ENCODE assay signal across 15 cellular contexts in genomic region chr4:137703225-137703624, GRCh38.
A peak's percentile ranks its signal among the peaks of the same experiment; 100 is the strongest.
DNase-seq lines count a peak whose midpoint lies in the region; ATAC-seq and TF ChIP-seq lines count a peak whose summit lies in the region.
"Had no signal": no experiment of that assay in that cellular context is flagged by ENCODE, and none has a peak within 500 bp of the region (broad histone marks: within the 10 kb centered on the region; RNA-seq: fewer than 3 reads in every experiment).

No MANE protein-coding gene starts in this region.

- H3K4me1 ChIP-seq in testis: peaks cover 9% of the 10 kb centered on the region

- TF ChIP-seq CTCF in glutamatergic neuron (IDR thresholded peaks at IDR 0.05; ENCODE audit: partially characterized antibody, unreplicated experiment) (no peak), testis (IDR thresholded peaks at IDR 0.05) (no peak)

- peak overlapping the region; percentile 78 for H3K27ac Mint-ChIP-seq in glutamatergic neuron (ENCODE audit: unreplicated experiment)
- H3K27ac Mint-ChIP-seq: activated CD4-positive, alpha-beta T cell treated with anti-CD3 and anti-CD28 coated beads, Interleukin-2, amount 10 ng/mL, durations not matched to agents 24 days and 14 days; IgD-negative memory B cell had no signal

- intact Hi-C loops in testis (cut with DNase I; ENCODE audit: low total_unique reads): no loop called here

- no peaks in the 10 kb centered on the region for H3K27me3 ChIP-seq in testis

- H3K36me3 Mint-ChIP-seq in glutamatergic neuron (ENCODE audit: unreplicated experiment): no peaks in the 10 kb centered on the region
- H3K36me3 Mint-ChIP-seq: IgD-negative memory B cell had no signal

- H3K27me3 Mint-ChIP-seq in glutamatergic neuron (ENCODE audit: unreplicated experiment): no peaks in the 10 kb centered on the region
- H3K27me3 Mint-ChIP-seq: activated CD4-positive, alpha-beta T cell treated with anti-CD3 and anti-CD28 coated beads, Interleukin-2, amount 10 ng/mL, durations not matched to agents 24 days and 14 days; IgD-negative memory B cell had no signal

- peaks cover 22% of the 10 kb centered on the region for H3K4me1 Mint-ChIP-seq in glutamatergic neuron (ENCODE audit: low read depth, unreplicated experiment)
- H3K4me1 Mint-ChIP-seq: activated CD4-positive, alpha-beta T cell treated with anti-CD3 and anti-CD28 coated beads, Interleukin-2, amount 10 ng/mL, durations not matched to agents 24 days and 14 days; IgD-negative memory B cell had no signal

- no peaks in the 10 kb centered on the region for H3K36me3 ChIP-seq in testis (ENCODE audit: low read depth, missing control alignments)

- TF ChIP-seq POLR2A in testis (IDR thresholded peaks at IDR 0.05): no peak

- H3K4me3 Mint-ChIP-seq in glutamatergic neuron (ENCODE audit: unreplicated experiment): no peak overlapping the region
- H3K4me3 Mint-ChIP-seq: activated CD4-positive, alpha-beta T cell treated with anti-CD3 and anti-CD28 coated beads, Interleukin-2, amount 10 ng/mL, durations not matched to agents 24 days and 14 days; IgD-negative memory B cell had no signal

- no peaks in the 10 kb centered on the region for H3K9me3 ChIP-seq in testis

- ATAC-seq in GM21381 (IDR thresholded peaks at IDR 0.05; ENCODE audit: unreplicated experiment) (no peak), GM19395 (IDR thresholded peaks at IDR 0.05; ENCODE audit: unreplicated experiment) (no peak)
- ATAC-seq: Panc1, SK-N-SH treated with all-trans-retinoic acid at 6 μM for 48 hours had no signal

- DNase-seq in NCI-H146 (lab: John Stamatoyannopoulos, UW): peak; percentile 41
- DNase-seq in NCI-H2196 treated with DMSO at 0.1 percent for 48 hours (lab: John Stamatoyannopoulos, UW; ENCODE audit: unreplicated experiment): peak; percentile 19
- no peak for DNase-seq in glutamatergic neuron
- DNase-seq in testis: no peak
- DNase-seq in stimulated activated CD4-positive, alpha-beta T cell treated with anti-CD3 and anti-CD28 coated beads, Interleukin-2, amount 100 ng/mL, for 48 hours: no peak
- DNase-seq: activated CD4-positive, alpha-beta T cell treated with anti-CD3 and anti-CD28 coated beads, Interleukin-2, amount 10 ng/mL, durations not matched to agents 24 days and 14 days; activated CD8-positive, alpha-beta memory T cell treated with anti-CD3 and anti-CD28 coated beads, Interleukin-2, amount 50 U/mL, for 48 hours; activated naive CD4-positive, alpha-beta T cell treated with Interleukin-2 at 50 U/mL for 16 hours; foreskin melanocyte; NCI-H510A had no signal

- H3K4me3 ChIP-seq in testis: no peak overlapping the region

- H3K27ac ChIP-seq in testis: peak overlapping the region; percentile 22 to 27

- H3K9me3 Mint-ChIP-seq in glutamatergic neuron (ENCODE audit: unreplicated experiment): peaks cover 4% of the 10 kb centered on the region
- H3K9me3 Mint-ChIP-seq: activated CD4-positive, alpha-beta T cell treated with anti-CD3 and anti-CD28 coated beads, Interleukin-2, amount 10 ng/mL, durations not matched to agents 24 days and 14 days had no signal

Comparison
In these comparisons a context has a peak if more than half of its experiments do, and no peak if none do; other contexts are left out.
1. DNase-seq: peak in NCI-H146 (single experiment) and NCI-H2196 treated with DMSO at 0.1 percent for 48 hours (single experiment); none in glutamatergic neuron (single experiment), testis (single experiment) and stimulated activated CD4-positive, alpha-beta T cell treated with anti-CD3 and anti-CD28 coated beads, Interleukin-2, amount 100 ng/mL, for 48 hours (0 of 2).